ENCODE assay signal across 25 cellular contexts in genomic region chr3:195044411-195044810, GRCh38.
"Had no signal": no experiment of that assay in that cellular context is flagged by ENCODE, and none has a peak within 500 bp of the region (broad histone marks: within the 10 kb centered on the region; RNA-seq: fewer than 3 reads in every experiment).

No MANE protein-coding gene starts in this region.

- H3K27ac Mint-ChIP-seq: naive thymus-derived CD8-positive, alpha-beta T cell; progenitor cell of endocrine pancreas had no signal

- H3K9me3 Mint-ChIP-seq: naive thymus-derived CD8-positive, alpha-beta T cell had no signal

- H3K36me3 Mint-ChIP-seq: naive thymus-derived CD8-positive, alpha-beta T cell had no signal

- H3K9me3 ChIP-seq: colonic mucosa, esophagus muscularis mucosa, gastroesophageal sphincter, heart left ventricle, left lung, neutrophil, pancreas, spleen, thoracic aorta, tibial nerve, upper lobe of left lung, uterus had no signal

- H3K4me3 ChIP-seq: colonic mucosa, esophagus muscularis mucosa, gastroesophageal sphincter, heart left ventricle, hepatocyte, left lung, pancreas, skin epidermis, spleen, thoracic aorta, tibial nerve, upper lobe of left lung, uterus had no signal

- H3K27ac ChIP-seq: colonic mucosa, esophagus muscularis mucosa, foreskin keratinocyte, gastroesophageal sphincter, heart left ventricle, hepatocyte, left lung, neutrophil, pancreas, skin epidermis, spleen, thoracic aorta, tibial nerve, upper lobe of left lung, uterus had no signal

- H3K4me1 ChIP-seq: colonic mucosa, esophagus muscularis mucosa, gastroesophageal sphincter, pancreas, tibial nerve, uterus had no signal

- H3K36me3 ChIP-seq: colonic mucosa, esophagus muscularis mucosa, gastroesophageal sphincter, heart left ventricle, left lung, neutrophil, pancreas, spleen, thoracic aorta, tibial nerve, upper lobe of left lung, uterus had no signal

- ATAC-seq: foreskin keratinocyte; gastroesophageal sphincter; heart left ventricle; left cardiac atrium; left lung; naive thymus-derived CD8-positive, alpha-beta T cell; pancreas had no signal

- H3K4me3 Mint-ChIP-seq: naive thymus-derived CD8-positive, alpha-beta T cell had no signal

- H3K27me3 ChIP-seq: colonic mucosa, foreskin keratinocyte, heart left ventricle, hepatocyte, left lung, neutrophil, pancreas, spleen, upper lobe of left lung, uterus had no signal

- DNase-seq: central memory CD4-positive, alpha-beta T cell; colonic mucosa; dermis blood vessel endothelial cell; effector memory CD4-positive, alpha-beta T cell; foreskin keratinocyte; heart left ventricle; left cardiac atrium; mesenchymal stem cell; naive thymus-derived CD8-positive, alpha-beta T cell; spleen; stimulated activated CD4-positive, alpha-beta T cell treated with anti-CD3 and anti-CD28 coated beads, Interleukin-15, amount 100 ng/mL, for 24 hours; stimulated activated CD4-positive, alpha-beta T cell treated with anti-CD3 and anti-CD28 coated beads, Interleukin-2, amount 100 ng/mL, for 48 hours; stimulated activated naive CD4-positive, alpha-beta T cell; upper lobe of left lung had no signal
